Comparison of ENCODE assay signal across 18 cellular contexts in genomic region chr6:80020381-80021120, GRCh38.
"Had no signal": no experiment of that assay in that cellular context is flagged by ENCODE, and none has a peak within 500 bp of the region (broad histone marks: within the 10 kb centered on the region; RNA-seq: fewer than 3 reads in every experiment).

No MANE protein-coding gene starts in this region.

- H3K27ac Mint-ChIP-seq: activated CD8-positive, alpha-beta memory T cell treated with anti-CD3 and anti-CD28 coated beads, Interleukin-2, amount 10 ng/mL, durations not matched to agents 7 days and 5 days; dendritic cell treated with granulocyte-macrophage colony-stimulating factor and Interleukin-4, amounts not matched to agents 40 ng/mL and 50 ng/mL, for 4 days; stimulated activated memory B cell treated with anti-CD40 and anti-IgM and Interleukin-4, amounts not matched to agents 10 μg/mL and 1 μg/mL and 100 μg/mL, for 72 hours had no signal

- H3K79me2 ChIP-seq: parathyroid adenoma had no signal

- H3K36me3 ChIP-seq: tibial artery, vagina had no signal

- H3K27ac ChIP-seq: parathyroid adenoma, tibial artery, vagina had no signal

- H3K4me3 Mint-ChIP-seq: activated CD8-positive, alpha-beta memory T cell treated with anti-CD3 and anti-CD28 coated beads, Interleukin-2, amount 10 ng/mL, durations not matched to agents 7 days and 5 days; dendritic cell treated with granulocyte-macrophage colony-stimulating factor and Interleukin-4, amounts not matched to agents 40 ng/mL and 50 ng/mL, for 4 days; immature natural killer cell; neural crest cell; stimulated activated memory B cell treated with anti-CD40 and anti-IgM and Interleukin-4, amounts not matched to agents 10 μg/mL and 1 μg/mL and 100 μg/mL, for 72 hours had no signal

- H3K9ac ChIP-seq: parathyroid adenoma had no signal

- H3K4me1 Mint-ChIP-seq: activated CD8-positive, alpha-beta memory T cell treated with anti-CD3 and anti-CD28 coated beads, Interleukin-2, amount 10 ng/mL, durations not matched to agents 7 days and 5 days; immature natural killer cell; neural crest cell; stimulated activated memory B cell treated with anti-CD40 and anti-IgM and Interleukin-4, amounts not matched to agents 10 μg/mL and 1 μg/mL and 100 μg/mL, for 72 hours had no signal

- H3K36me3 Mint-ChIP-seq: immature natural killer cell; stimulated activated memory B cell treated with anti-CD40 and anti-IgM and Interleukin-4, amounts not matched to agents 10 μg/mL and 1 μg/mL and 100 μg/mL, for 72 hours had no signal

- H2AFZ ChIP-seq: parathyroid adenoma had no signal

- H3K27me3 ChIP-seq: tibial artery, vagina had no signal

- ATAC-seq: activated CD8-positive, alpha-beta memory T cell treated with anti-CD3 and anti-CD28 coated beads, Interleukin-2, amount 10 ng/mL, durations not matched to agents 7 days and 5 days; stimulated activated memory B cell treated with anti-CD40 and anti-IgM and Interleukin-4, amounts not matched to agents 10 μg/mL and 1 μg/mL and 100 μg/mL, for 72 hours had no signal

- H3K4me1 ChIP-seq: parathyroid adenoma, tibial artery, vagina had no signal

- H3K4me3 ChIP-seq: tibial artery, vagina had no signal

- DNase-seq: activated CD4-positive, alpha-beta T cell treated with anti-CD3 and anti-CD28 coated beads for 1 hour; activated CD4-positive, alpha-beta T cell treated with anti-CD3 and anti-CD28 coated beads, Interleukin-2, amount 50 U/mL, for 48 hours; activated CD8-positive, alpha-beta memory T cell treated with anti-CD3 and anti-CD28 coated beads, Interleukin-2, amount 10 ng/mL, durations not matched to agents 7 days and 5 days; activated naive CD4-positive, alpha-beta T cell treated with anti-CD3 and anti-CD28 coated beads, Interleukin-2, amount 50 U/mL, for 16 hours; activated T-cell treated with anti-CD3 and anti-CD28 coated beads, Interleukin-2, amount 50 U/mL, for 1 hour; caudate nucleus; effector memory CD4-positive, alpha-beta T cell; foreskin melanocyte; head of caudate nucleus; immature natural killer cell; stimulated activated CD4-positive, alpha-beta T cell treated with anti-CD3 and anti-CD28 coated beads, Interleukin-2, amount 100 ng/mL, for 48 hours; T-helper 1 cell; tibial artery had no signal

- H3K9me3 ChIP-seq: tibial artery, vagina had no signal

- H3K9me3 Mint-ChIP-seq: dendritic cell treated with granulocyte-macrophage colony-stimulating factor and Interleukin-4, amounts not matched to agents 40 ng/mL and 50 ng/mL, for 4 days; immature natural killer cell; neural crest cell; stimulated activated memory B cell treated with anti-CD40 and anti-IgM and Interleukin-4, amounts not matched to agents 10 μg/mL and 1 μg/mL and 100 μg/mL, for 72 hours had no signal

- H3K27me3 Mint-ChIP-seq: activated CD8-positive, alpha-beta memory T cell treated with anti-CD3 and anti-CD28 coated beads, Interleukin-2, amount 10 ng/mL, durations not matched to agents 7 days and 5 days; dendritic cell treated with granulocyte-macrophage colony-stimulating factor and Interleukin-4, amounts not matched to agents 40 ng/mL and 50 ng/mL, for 4 days; stimulated activated memory B cell treated with anti-CD40 and anti-IgM and Interleukin-4, amounts not matched to agents 10 μg/mL and 1 μg/mL and 100 μg/mL, for 72 hours had no signal
